ENCODE assay signal across 2 cellular contexts in genomic region chr20:38963745-38964144, GRCh38.
TF ChIP-seq lines count a peak whose summit lies in the region.

No MANE protein-coding gene starts in this region.

TF ChIP-seq in A549, 52 proteins besides CTCF, POLR2A, EP300 and RAD21:
- no peak for TF ChIP-seq EHMT2 (IDR thresholded peaks at IDR 0.05; ENCODE audit: low read depth)
- TF ChIP-seq POLR2AphosphoS2 (conservative IDR thresholded peaks at IDR 0.05; ENCODE audit: low read length), result no peak
- TF ChIP-seq MAZ (IDR thresholded peaks at IDR 0.05; ENCODE audit: borderline replicate concordance, low read depth, low read length), result no peak
- TF ChIP-seq FOXS1 (CRISPR knock-in tag; IDR thresholded peaks at IDR 0.05), result no peak
- TF ChIP-seq MAFK (IDR thresholded peaks at IDR 0.05; ENCODE audit: partially characterized antibody), result no peak
TF ChIP-seq in A549: peak in this region for 0.

TF ChIP-seq in GM23338, 12 proteins besides CTCF, POLR2A, EP300 and RAD21:
- TF ChIP-seq POLR2AphosphoS5 (IDR thresholded peaks at IDR 0.05; ENCODE audit: low read depth) (no peak), ZNF114 (CRISPR knock-in tag; IDR thresholded peaks at IDR 0.05) (no peak), NANOG (IDR thresholded peaks at IDR 0.05; ENCODE audit: borderline replicate concordance) (no peak), JUNB (IDR thresholded peaks at IDR 0.05; ENCODE audit: unreplicated experiment) (no peak), EZH2phosphoT487 (IDR thresholded peaks at IDR 0.05; ENCODE audit: unreplicated experiment) (no peak), REST (IDR thresholded peaks at IDR 0.05; ENCODE audit: unreplicated experiment) (no peak), STAT1 (IDR thresholded peaks at IDR 0.05; ENCODE audit: unreplicated experiment) (no peak), CREB1 (CRISPR knock-in tag; IDR thresholded peaks at IDR 0.05; ENCODE audit: low read depth) (no peak), ZNF462 (CRISPR knock-in tag; IDR thresholded peaks at IDR 0.05) (no peak), ZNF331 (CRISPR knock-in tag; IDR thresholded peaks at IDR 0.05; ENCODE audit: low read depth) (no peak), ETS1 (IDR thresholded peaks at IDR 0.05) (no peak), EZH2 (IDR thresholded peaks at IDR 0.05; ENCODE audit: low read depth, unreplicated experiment) (no peak)
